In genomic region chr7:92826258-92827004, GRCh38 we compare ENCODE assay signal across 33 cellular contexts. TPM values are rescaled to one million over a fixed set of nuclear protein-coding genes. Genes with fewer than 3 reads are reported as not detected.
DNase-seq lines count a peak whose midpoint lies in the region; ATAC-seq, FAIRE-seq and TF ChIP-seq lines count a peak whose summit lies in the region.
"Had no signal": no experiment of that assay in that cellular context is flagged by ENCODE, and none has a peak within 500 bp of the region (broad histone marks: within the 10 kb centered on the region; RNA-seq: fewer than 3 reads in every experiment).

No MANE protein-coding gene starts in this region.

- intact Hi-C loops in K562 (cut with micrococcal nuclease) (no loop called here), colonic mucosa (cut with DNase I) (no loop called here)

- H3K9me3 ChIP-seq in Loucy (ENCODE audit: insufficient read depth, low read depth, low read length) (no peaks in the 10 kb centered on the region), K562 (replicated peaks; ENCODE audit: control insufficient read depth, insufficient read depth, low read depth, low read length) (no peaks in the 10 kb centered on the region), colonic mucosa (no peaks in the 10 kb centered on the region)
- H3K9me3 ChIP-seq: ascending aorta, esophagus squamous epithelium, MG63, SJSA1, upper lobe of right lung had no signal

- no peak for TF ChIP-seq CTCF in Loucy (conservative IDR thresholded peaks at IDR 0.05; ENCODE audit: low read length)
- TF ChIP-seq CTCF in K562 (IDR thresholded peaks at IDR 0.05 in 2 of 3, conservative IDR thresholded peaks at IDR 0.05 in 1 of 3; ENCODE audit: insufficient read depth in 2 of 3, low read depth in 1 of 3, low read length in 3 of 3): no peak
- no peak for TF ChIP-seq CTCF in colonic mucosa (IDR thresholded peaks at IDR 0.05)

- peak overlapping the region; percentile 6 for H3K4me3 Mint-ChIP-seq in stimulated activated naive CD8-positive, alpha-beta T cell treated with anti-CD3 and anti-CD28 coated beads, Interleukin-15, Interleukin-2, amounts not matched to agents 100 ng/mL and 50 ng/mL, for 24 hours
- H3K4me3 Mint-ChIP-seq: dendritic cell treated with granulocyte-macrophage colony-stimulating factor and Interleukin-4, amounts not matched to agents 40 ng/mL and 50 ng/mL, for 4 days; IgD-negative memory B cell; neural crest cell had no signal

- H3K4me1 ChIP-seq in Loucy (ENCODE audit: insufficient read depth, low read length, poor library complexity, severe bottlenecking) (peaks cover 71% of the 10 kb centered on the region), K562 (replicated peaks in 1 of 2; ENCODE audit: control insufficient read depth in 2 of 2, insufficient read depth in 2 of 2, low read length in 2 of 2) (peaks cover 0 to 4% of the 10 kb centered on the region in 2 experiments; a peak in 1 of 5 replicates), colonic mucosa (no peaks in the 10 kb centered on the region)

- BruUV-seq in K562 (replicated peaks; lab: Mats Ljungman, UMichigan): no TSS peak

- H3K27me3 ChIP-seq in Loucy (ENCODE audit: insufficient read depth, low read length, poor library complexity, severe bottlenecking) (peaks cover 18% of the 10 kb centered on the region), K562 (ENCODE audit: control insufficient read depth in 2 of 2, insufficient read depth in 2 of 2, low read length in 2 of 2) (no peaks in the 10 kb centered on the region), colonic mucosa (no peaks in the 10 kb centered on the region)
- H3K27me3 ChIP-seq: ascending aorta, cardiac muscle cell, esophagus squamous epithelium, MG63, SJSA1, upper lobe of right lung had no signal

- no peak for ATAC-seq in stimulated activated naive CD8-positive, alpha-beta T cell treated with anti-CD3 and anti-CD28 coated beads, Interleukin-15, Interleukin-2, amounts not matched to agents 100 U/mL and 50 U/mL, for 24 hours
- ATAC-seq in K562: peak; percentile 12; the same call in 2 of the 3 replicates
- ATAC-seq in HG03378 (IDR thresholded peaks at IDR 0.05; ENCODE audit: unreplicated experiment): no peak
- ATAC-seq: activated naive CD4-positive, alpha-beta T cell treated with anti-CD3 and anti-CD28 coated beads, Interleukin-2, amount 50 U/mL, for 72 hours; right cardiac atrium; upper lobe of right lung had no signal

- in situ Hi-C loops in K562 (cut with MboI): no loop called here

- no peak overlapping the region for H3K27ac ChIP-seq in K562 (ENCODE audit: extremely low read depth, low read depth, low read length)
- H3K27ac ChIP-seq in colonic mucosa: no peak overlapping the region
- H3K27ac ChIP-seq: ascending aorta, cardiac muscle cell, esophagus squamous epithelium, parathyroid adenoma, SJSA1, upper lobe of right lung had no signal

- POLR2A ChIA-PET in K562 (lab: Yijun Ruan, JAX): interaction anchor here (0.7 kb wide), 1 partner anchor 177 kb away, joined by 3 read pairs; no protein-coding TSS in a partner anchor

- H3K4me2 ChIP-seq in Loucy (ENCODE audit: low read depth, low read length, poor library complexity, severe bottlenecking) (peak overlapping the region; percentile 90), K562 (ENCODE audit: insufficient read depth, low read length) (no peak overlapping the region)

- peaks cover 96% of the 10 kb centered on the region for H4K20me1 ChIP-seq in Loucy (ENCODE audit: insufficient read depth, low read length, poor library complexity, severe bottlenecking)
- peaks cover 9% of the 10 kb centered on the region; the same call in 1 of the 2 replicates for H4K20me1 ChIP-seq in K562 (replicated peaks; ENCODE audit: control insufficient read depth, insufficient read depth, low read length)

- peaks cover 83% of the 10 kb centered on the region for H3K36me3 Mint-ChIP-seq in stimulated activated naive CD8-positive, alpha-beta T cell treated with anti-CD3 and anti-CD28 coated beads, Interleukin-15, Interleukin-2, amounts not matched to agents 100 ng/mL and 50 ng/mL, for 24 hours (ENCODE audit: low read depth)
- H3K36me3 Mint-ChIP-seq: IgD-negative memory B cell had no signal

- no peaks in the 10 kb centered on the region for H3F3A ChIP-seq in Loucy (ENCODE audit: low read depth)

- H3K27me3 Mint-ChIP-seq in stimulated activated naive CD8-positive, alpha-beta T cell treated with anti-CD3 and anti-CD28 coated beads, Interleukin-15, Interleukin-2, amounts not matched to agents 100 ng/mL and 50 ng/mL, for 24 hours: no peaks in the 10 kb centered on the region
- H3K27me3 Mint-ChIP-seq: CD8-positive, alpha-beta memory T cell; dendritic cell treated with granulocyte-macrophage colony-stimulating factor and Interleukin-4, amounts not matched to agents 40 ng/mL and 50 ng/mL, for 4 days; IgD-negative memory B cell had no signal

- peak overlapping the region; percentile 47 for H3K27ac Mint-ChIP-seq in stimulated activated naive CD8-positive, alpha-beta T cell treated with anti-CD3 and anti-CD28 coated beads, Interleukin-15, Interleukin-2, amounts not matched to agents 100 ng/mL and 50 ng/mL, for 24 hours
- H3K27ac Mint-ChIP-seq: activated naive CD4-positive, alpha-beta T cell treated with anti-CD3 and anti-CD28 coated beads, Interleukin-2, amount 50 U/mL, for 72 hours; IgD-negative memory B cell had no signal

- no peaks in the 10 kb centered on the region for H3K9me1 ChIP-seq in K562 (ENCODE audit: control insufficient read depth, insufficient read depth, low read length)

- WGBS in K562 (ENCODE audit: insufficient coverage, low coverage, missing lambda C conversion rate): 36% methylated on average over 3 of the region's 3 CpGs

- DNase-seq in stimulated activated naive CD8-positive, alpha-beta T cell treated with anti-CD3 and anti-CD28 coated beads, Interleukin-15, Interleukin-2, amounts not matched to agents 100 U/mL and 50 U/mL, for 24 hours: no peak
- no peak for DNase-seq in K562 (ENCODE audit: extremely low read depth in 1 of 4, low spot score in 3 of 4)
- DNase-seq in putamen (ENCODE audit: low spot score): no peak
- DNase-seq in colonic mucosa: no peak
- DNase-seq: activated CD4-positive, CD25-positive, alpha-beta regulatory T cell treated with anti-CD3 and anti-CD28 coated beads, Interleukin-2, amount 50 U/mL, for 72 hours; activated CD8-positive, alpha-beta memory T cell treated with anti-CD3 and anti-CD28 coated beads for 24 hours; AML-193; CD8-positive, alpha-beta memory T cell; DMS153; esophagus squamous epithelium; foreskin melanocyte; GOT3; MG63; NCI-H1417; NCI-H2081; NCI-H2227 treated with DMSO at 0.1 percent for 48 hours; NCI-H774; right cardiac atrium; RPMI8226; stimulated activated CD4-positive, alpha-beta T cell treated with anti-CD3 and anti-CD28 coated beads, Interleukin-4, amount 100 ng/mL, for 1 hour; T-helper 1 cell; upper lobe of right lung had no signal

- no peak for TF ChIP-seq RAD21 in K562 (CRISPR knock-in tag; conservative IDR thresholded peaks at IDR 0.05 in 1 of 2, IDR thresholded peaks at IDR 0.05 in 1 of 2)

- H3K9ac ChIP-seq in Loucy (ENCODE audit: low read depth, low read length, poor library complexity, severe bottlenecking) (peak overlapping the region; percentile 98), K562 (ENCODE audit: insufficient read depth in 1 of 2, low read depth in 2 of 2, low read length in 2 of 2) (no peak overlapping the region), colonic mucosa (ENCODE audit: low read depth in 2 of 2, low read length in 2 of 2) (no peak overlapping the region)
- H3K9ac ChIP-seq: parathyroid adenoma had no signal

- no peaks in the 10 kb centered on the region for H3K9me2 ChIP-seq in Loucy (replicated peaks; ENCODE audit: low read depth, low read length)

- CTCF ChIA-PET in K562 (lab: Yijun Ruan, JAX; ENCODE audit: low intra/inter-chr PET ratio): no interaction called here

- H3K4me3 ChIP-seq in Loucy (ENCODE audit: low read length, poor library complexity, severe bottlenecking) (peak overlapping the region; percentile 87), K562 (no peak overlapping the region), colonic mucosa (no peak overlapping the region)
- H3K4me3 ChIP-seq: ascending aorta, cardiac muscle cell, esophagus squamous epithelium, MG63, SJSA1, upper lobe of right lung had no signal

- FAIRE-seq in K562 (lab: Jason Lieb, UNC): no peak

- H3K79me2 ChIP-seq in Loucy (ENCODE audit: insufficient read depth, low read length) (peaks cover 100% of the 10 kb centered on the region), K562 (ENCODE audit: control insufficient read depth, insufficient read depth, low read length) (peaks cover 99% of the 10 kb centered on the region)

- H2AFZ ChIP-seq in Loucy (ENCODE audit: low read length): no peak overlapping the region
- H2AFZ ChIP-seq in K562 (ENCODE audit: low read depth, low read length): no peak overlapping the region
- H2AFZ ChIP-seq: parathyroid adenoma had no signal

- TF ChIP-seq EP300 in K562 (IDR thresholded peaks at IDR 0.05; ENCODE audit: low read length): no peak

- no peak for TF ChIP-seq POLR2A in K562 (conservative IDR thresholded peaks at IDR 0.05)

- peaks cover 88% of the 10 kb centered on the region for H3K4me1 Mint-ChIP-seq in stimulated activated naive CD8-positive, alpha-beta T cell treated with anti-CD3 and anti-CD28 coated beads, Interleukin-15, Interleukin-2, amounts not matched to agents 100 ng/mL and 50 ng/mL, for 24 hours (ENCODE audit: low read depth)

- H3K36me3 ChIP-seq in Loucy (ENCODE audit: insufficient read depth, low read length) (peaks cover 84% of the 10 kb centered on the region), K562 (ENCODE audit: control insufficient read depth, insufficient read depth, low read length) (peaks cover 53% of the 10 kb centered on the region), colonic mucosa (no peaks in the 10 kb centered on the region)
- H3K36me3 ChIP-seq: ascending aorta, cardiac muscle cell, esophagus squamous epithelium, upper lobe of right lung had no signal

- no peaks in the 10 kb centered on the region for H3K9me3 Mint-ChIP-seq in stimulated activated naive CD8-positive, alpha-beta T cell treated with anti-CD3 and anti-CD28 coated beads, Interleukin-15, Interleukin-2, amounts not matched to agents 100 ng/mL and 50 ng/mL, for 24 hours
- H3K9me3 Mint-ChIP-seq: CD8-positive, alpha-beta memory T cell; dendritic cell treated with granulocyte-macrophage colony-stimulating factor and Interleukin-4, amounts not matched to agents 40 ng/mL and 50 ng/mL, for 4 days; IgD-negative memory B cell; neural crest cell had no signal

RNA-seq across cellular contexts. Expression of gene CDK6, which starts 9.9 kb away (rescaled TPM):
- 85.3 and 114 TPM in 2 replicates for total RNA-seq in K562 (2011; cell fraction: chromatin; rRNA removed; ENCODE audit: low replicate concordance)
- 56.5 and 61.6 TPM in 2 replicates for total RNA-seq in K562 (2011; cell fraction: nucleolus; rRNA removed)
- 58.1 and 77.3 TPM in 2 replicates for total RNA-seq in K562 (2011; cell fraction: nucleoplasm; rRNA removed)
- 90.8 and 91.6 TPM in 2 replicates for total RNA-seq in K562 (2014; rRNA removed)
- total RNA-seq in K562 (2014; rRNA removed; fragmentation: Illumina TruSeq; extraction: Trizol): 77.8 and 81.9 TPM in 2 replicates
- 62.2 and 63.9 TPM in 2 replicates for total RNA-seq in K562 (2015; rRNA removed; fragmentation: Illumina TruSeq; extraction: Trizol)
- total RNA-seq in K562 (2021): 97.9 and 109 TPM in 2 replicates
- polyA plus RNA-seq in K562 (2011; rRNA removed): 37.2 and 39.0 TPM in 2 replicates
- 26.0 and 31.7 TPM in 2 replicates for polyA plus RNA-seq in K562 (2011; cell fraction: cytosol; rRNA removed)
- polyA plus RNA-seq in K562 (2011; cell fraction: nucleus; rRNA removed): 39.8 and 46.6 TPM in 2 replicates
- polyA plus RNA-seq in K562 (2012): 14.5 and 19.6 TPM in 2 replicates
- 37.1 and 44.4 TPM in 2 replicates for polyA plus RNA-seq in K562 (2014; fragmentation: Illumina TruSeq; extraction: Trizol)
- 10 to 100 TPM in 1 of 2 experiments, 1 to 10 TPM in 1; 7.6 to 15.0 TPM for polyA plus RNA-seq in K562 (2014; fragmentation: Nextera tagmentation; extraction: Ambion mirVana)
- polyA plus RNA-seq in K562 (2014; rRNA removed): 24.5 and 27.3 TPM in 2 replicates
- 108 and 112 TPM in 2 replicates for polyA minus RNA-seq in K562 (2011; rRNA and poly(A)+ RNA removed)
- polyA minus RNA-seq in K562 (2011; cell fraction: cytosol; rRNA and poly(A)+ RNA removed): 119 and 123 TPM in 2 replicates
- 84.6 and 94.7 TPM in 2 replicates for polyA minus RNA-seq in K562 (2011; cell fraction: nucleus; rRNA and poly(A)+ RNA removed)
- total RNA-seq in colonic mucosa: 10 to 100 TPM; 37.1 to 55.4 TPM
